16 cellular contexts compared by ENCODE assay signal in the genomic region with DNA sequence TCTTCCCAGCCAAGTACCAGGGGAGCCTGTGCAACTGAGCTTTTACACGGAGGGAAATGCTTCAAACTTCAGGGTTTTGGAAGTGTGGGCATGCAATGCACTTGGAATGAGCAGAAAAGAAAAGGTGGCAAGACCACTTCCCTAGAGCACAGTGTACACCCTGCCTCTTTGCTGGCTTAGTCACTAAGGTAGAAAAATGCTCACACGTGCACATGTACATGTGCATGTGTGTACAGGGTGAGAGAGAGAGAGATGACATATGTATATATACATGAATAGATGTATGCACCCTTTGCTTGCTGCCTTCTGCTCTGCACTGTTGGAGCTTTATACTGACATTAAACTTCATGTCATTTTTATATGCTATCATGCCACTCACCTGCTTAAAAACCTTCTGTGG. TPM values are rescaled to one million over a fixed set of nuclear protein-coding genes. Genes with fewer than 3 reads are reported as not detected.
DNase-seq lines count a peak whose midpoint lies in the region; ATAC-seq and TF ChIP-seq lines count a peak whose summit lies in the region.
"Had no signal": no experiment of that assay in that cellular context is flagged by ENCODE, and none has a peak within 500 bp of the region (broad histone marks: within the 10 kb centered on the region; RNA-seq: fewer than 3 reads in every experiment).

No MANE protein-coding gene starts in this region.

- peaks cover 58% of the 10 kb centered on the region for H3K4me1 ChIP-seq in CD8-positive, alpha-beta memory T cell (ENCODE audit: insufficient read depth, low read length)
- no peaks in the 10 kb centered on the region for H3K4me1 ChIP-seq in PC-9 (replicated peaks; ENCODE audit: insufficient read depth)
- H3K4me1 ChIP-seq: BLaER1, Caco-2 had no signal

- TF ChIP-seq CTCF in neural crest cell (conservative IDR thresholded peaks at IDR 0.05), result no peak
- TF ChIP-seq CTCF in omental fat pad (IDR thresholded peaks at IDR 0.05), result no peak
- no peak for TF ChIP-seq CTCF in PC-9 (conservative IDR thresholded peaks at IDR 0.05)

- H3K27ac Mint-ChIP-seq in CD8-positive, alpha-beta memory T cell, result peak overlapping the region; percentile 74 to 100 (median 100)
- no peak overlapping the region for H3K27ac Mint-ChIP-seq in neural crest cell (ENCODE audit: unreplicated experiment)

- H3K9me2 ChIP-seq in PC-9 (ENCODE audit: insufficient read depth), result no peaks in the 10 kb centered on the region

- no peaks in the 10 kb centered on the region for H4K20me1 ChIP-seq in PC-9 (ENCODE audit: insufficient read depth)
- H4K20me1 ChIP-seq: BLaER1 had no signal

- CTCF ChIA-PET in CD8-positive, alpha-beta memory T cell (lab: Charles Lee), result interaction anchor here (2.9 kb wide), 1 partner anchor 337 kb away, joined by 10 read pairs; no protein-coding TSS in a partner anchor
- CTCF ChIA-PET in PC-9 (lab: Charles Lee), result no interaction called here

- H3K4me1 Mint-ChIP-seq in CD8-positive, alpha-beta memory T cell, result peaks cover 65 to 82% (median 76%) of the 10 kb centered on the region in 3 donors
- peaks cover 14% of the 10 kb centered on the region for H3K4me1 Mint-ChIP-seq in neural crest cell

- H3F3A ChIP-seq in PC-9 (ENCODE audit: insufficient read depth, low read depth), result no peaks in the 10 kb centered on the region

- no peaks in the 10 kb centered on the region for H3K27me3 ChIP-seq in CD8-positive, alpha-beta memory T cell (ENCODE audit: insufficient read depth, low read length, poor library complexity, severe bottlenecking)
- H3K27me3 ChIP-seq in PC-9 (ENCODE audit: insufficient read depth, low read depth), result no peaks in the 10 kb centered on the region

- no peak overlapping the region for H3K27ac ChIP-seq in CD8-positive, alpha-beta memory T cell (ENCODE audit: low read depth, low read length)
- H3K27ac ChIP-seq in PC-9, result no peak overlapping the region
- H3K27ac ChIP-seq: 22Rv1, BLaER1 had no signal

- H3K27me3 Mint-ChIP-seq in CD8-positive, alpha-beta memory T cell, result peaks cover 0 to 2% of the 10 kb centered on the region in 2 donors
- H3K27me3 Mint-ChIP-seq in neural crest cell (ENCODE audit: low read depth), result no peaks in the 10 kb centered on the region

- no peak for DNase-seq in activated CD4-positive, CD25-positive, alpha-beta regulatory T cell (lab: John Stamatoyannopoulos, UW)
- no peak for DNase-seq in CD8-positive, alpha-beta memory T cell
- DNase-seq in neural crest cell (ENCODE audit: low read depth, low spot score), result no peak
- DNase-seq in omental fat pad (ENCODE audit: low spot score), result no peak
- no peak for DNase-seq in PC-9
- DNase-seq in GDM1 (lab: John Stamatoyannopoulos, UW), result no peak
- DNase-seq: Caco-2, IMR-90, NCI-H1436, NCI-H2081, NCI-H524 had no signal

- no peak overlapping the region for H2AFZ ChIP-seq in PC-9

- H3K9me3 Mint-ChIP-seq in CD8-positive, alpha-beta memory T cell, result peaks cover 0 to 3% (median 0%) of the 10 kb centered on the region in 5 donors
- no peaks in the 10 kb centered on the region for H3K9me3 Mint-ChIP-seq in neural crest cell

- peaks cover 0 to 8% (median 2%) of the 10 kb centered on the region in 3 donors for H3K36me3 Mint-ChIP-seq in CD8-positive, alpha-beta memory T cell
- H3K36me3 Mint-ChIP-seq in neural crest cell (ENCODE audit: low read depth), result peaks cover 4% of the 10 kb centered on the region

- no peaks in the 10 kb centered on the region for H3K9me3 ChIP-seq in CD8-positive, alpha-beta memory T cell (ENCODE audit: low read length)
- no peaks in the 10 kb centered on the region for H3K9me3 ChIP-seq in PC-9 (ENCODE audit: insufficient read depth, low read depth)
- H3K9me3 ChIP-seq: BLaER1, Caco-2 had no signal

- no peak overlapping the region for H3K4me3 ChIP-seq in CD8-positive, alpha-beta memory T cell (ENCODE audit: low read length)
- H3K4me3 ChIP-seq in PC-9, result no peak overlapping the region
- H3K4me3 ChIP-seq: BLaER1 had no signal

- peak; percentile 60 to 75 for ATAC-seq in activated CD4-positive, CD25-positive, alpha-beta regulatory T cell treated with anti-CD3 and anti-CD28 coated beads, Interleukin-2, amount 50 U/mL, for 24 hours
- ATAC-seq in esophagus mucosa, result peak; percentile 48
- no peak for ATAC-seq in omental fat pad (ENCODE audit: low FRiP score)
- ATAC-seq: HCT116 had no signal

- intact Hi-C loops in PC-9 (cut with micrococcal nuclease; ENCODE audit: unreplicated experiment), result no loop called here

- peak overlapping the region in 5 of 7 donors; percentile 33 to 82 (median 76) for H3K4me3 Mint-ChIP-seq in CD8-positive, alpha-beta memory T cell
- peak overlapping the region; percentile 31 for H3K4me3 Mint-ChIP-seq in neural crest cell

- POLR2A ChIA-PET in CD8-positive, alpha-beta memory T cell (lab: Charles Lee), result interaction anchor here (2.1 kb wide), 1 partner anchor 126 kb away, joined by 7 read pairs; no protein-coding TSS in a partner anchor
- POLR2A ChIA-PET in PC-9 (lab: Charles Lee; ENCODE audit: unreplicated experiment), result no interaction called here

- no TSS peak for BruUV-seq in PC-9 (replicated peaks; lab: Mats Ljungman, UMichigan)

- H3K36me3 ChIP-seq in CD8-positive, alpha-beta memory T cell (ENCODE audit: insufficient read depth, low read length), result no peaks in the 10 kb centered on the region
- no peaks in the 10 kb centered on the region for H3K36me3 ChIP-seq in PC-9 (ENCODE audit: low read depth)
- H3K36me3 ChIP-seq: BLaER1 had no signal

- H3K79me2 ChIP-seq in PC-9 (ENCODE audit: low read depth), result no peaks in the 10 kb centered on the region

- no peak overlapping the region for H3K4me2 ChIP-seq in PC-9
- H3K4me2 ChIP-seq: BLaER1 had no signal

RNA-seq across cellular contexts. Expression of gene KLF3, which starts 7.9 kb away (rescaled TPM):
- 10 to 100 TPM; 15.2 to 17.1 TPM for total RNA-seq in CD8-positive, alpha-beta memory T cell
- polyA plus RNA-seq in CD8-positive, alpha-beta memory T cell, result 72.9 TPM
- total RNA-seq in esophagus mucosa, result 77.8 TPM
- total RNA-seq in neural crest cell, result 38.2 and 38.4 TPM in 2 replicates
- total RNA-seq in omental fat pad, result 10 to 100 TPM; 40.4 to 64.9 (median 53.8) TPM
- 33.1 and 37.5 TPM in 2 replicates for total RNA-seq in PC-9 (2021)
